ENCODE assay signal across 33 cellular contexts in genomic region chr2:48728827-48729226, GRCh38. TPM values are rescaled to one million over a fixed set of nuclear protein-coding genes. Genes with fewer than 3 reads are reported as not detected.
DNase-seq lines count a peak whose midpoint lies in the region; ATAC-seq and TF ChIP-seq lines count a peak whose summit lies in the region.
"Had no signal": no experiment of that assay in that cellular context is flagged by ENCODE, and none has a peak within 500 bp of the region (broad histone marks: within the 10 kb centered on the region; RNA-seq: fewer than 3 reads in every experiment).

No MANE protein-coding gene starts in this region.

- H3K4me1 ChIP-seq in HEK293 (ENCODE audit: control insufficient read depth, insufficient read depth, low read length): peaks cover 31% of the 10 kb centered on the region
- H3K4me1 ChIP-seq in stomach smooth muscle (ENCODE audit: control insufficient read depth, insufficient read depth, low read length): peaks cover 35% of the 10 kb centered on the region
- peaks cover 4% of the 10 kb centered on the region for H3K4me1 ChIP-seq in lower lobe of right lung
- no peaks in the 10 kb centered on the region for H3K4me1 ChIP-seq in SJCRH30
- H3K4me1 ChIP-seq: ascending aorta, esophagus squamous epithelium, foreskin keratinocyte, Peyer's patch had no signal

- no peak overlapping the region for H3K27ac ChIP-seq in HEK293 (ENCODE audit: extremely low read depth, low read depth, low read length)
- H3K27ac ChIP-seq in stomach smooth muscle (ENCODE audit: low read length): peak overlapping the region; percentile 73
- H3K27ac ChIP-seq in lower lobe of right lung: no peak overlapping the region
- no peak overlapping the region for H3K27ac ChIP-seq in SJCRH30
- H3K27ac ChIP-seq: ascending aorta; BLaER1 treated with 17β-estradiol and CSF1 and Interleukin-3, amounts not matched to agents 10 nM and 100 nM; foreskin keratinocyte; GM23248; neutrophil; Peyer's patch had no signal

- DNase-seq in NCI-H1417 treated with DMSO at 0.1 percent for 48 hours (lab: John Stamatoyannopoulos, UW): peak; percentile 51
- DNase-seq in cerebellar cortex (ENCODE audit: low spot score): peak; percentile 36
- DNase-seq in lower lobe of right lung: no peak
- no peak for DNase-seq in SJCRH30
- DNase-seq: activated CD4-positive, alpha-beta T cell treated with anti-CD3 and anti-CD28 coated beads, Interleukin-2, amount 50 U/mL, for 4 hours; activated gamma-delta T cell treated with Interleukin-2 at 50 U/mL for 16 hours; activated T-cell treated with anti-CD3 and anti-CD28 coated beads, Interleukin-2, amount 50 U/mL, for 48 hours; Caco-2; central memory CD4-positive, alpha-beta T cell; esophagus squamous epithelium; foreskin keratinocyte; GM23248; KG1; NCI-H526 treated with DMSO at 0.1 percent for 48 hours; Peyer's patch; SHP77; sigmoid colon; stimulated activated CD4-positive, alpha-beta T cell treated with anti-CD3 and anti-CD28 coated beads, Interleukin-12 subunit alpha, Interleukin-12 subunit beta, amount 100 ng/mL, for 4 hours; stimulated activated CD4-positive, alpha-beta T cell treated with anti-CD3 and anti-CD28 coated beads, Interleukin-4, amount 100 ng/mL, for 1 hour; stomach had no signal

- H3K27me3 ChIP-seq in stomach smooth muscle (ENCODE audit: control insufficient read depth in 1 of 2, insufficient read depth in 2 of 2, low read length in 2 of 2) (no peaks in the 10 kb centered on the region), lower lobe of right lung (ENCODE audit: low read depth) (no peaks in the 10 kb centered on the region), SJCRH30 (no peaks in the 10 kb centered on the region)
- H3K27me3 ChIP-seq: ascending aorta; BLaER1 treated with 17β-estradiol and CSF1 and Interleukin-3, amounts not matched to agents 10 nM and 100 nM; esophagus squamous epithelium; heart right ventricle; Peyer's patch; sigmoid colon; stomach; tibial nerve had no signal

- no peak overlapping the region for H3K4me3 ChIP-seq in HEK293 (ENCODE audit: low read depth, low read length)
- H3K4me3 ChIP-seq in stomach smooth muscle (ENCODE audit: low read length in 2 of 2): no peak overlapping the region
- no peak overlapping the region for H3K4me3 ChIP-seq in lower lobe of right lung
- no peak overlapping the region for H3K4me3 ChIP-seq in SJCRH30
- H3K4me3 ChIP-seq: ascending aorta; BLaER1 treated with 17β-estradiol and CSF1 and Interleukin-3, amounts not matched to agents 10 nM and 100 nM; esophagus squamous epithelium; GM23248; heart right ventricle; Peyer's patch; sigmoid colon; stomach; tibial nerve had no signal

- CTCF ChIA-PET in HEK293 (lab: Yijun Ruan, JAX): interaction anchor here (0.7 kb wide), 1 partner anchor 21 kb away, joined by 3 read pairs; no protein-coding TSS in a partner anchor

- TF ChIP-seq CTCF in HEK293 (tag by site-specific recombination; IDR thresholded peaks at IDR 0.05) (no peak), lower lobe of right lung (IDR thresholded peaks at IDR 0.05) (no peak)

- peak overlapping the region; percentile 0 to 24 for H3K9ac ChIP-seq in stomach smooth muscle (ENCODE audit: low read length in 2 of 2)
- H3K9ac ChIP-seq: BLaER1 treated with 17β-estradiol and CSF1 and Interleukin-3, amounts not matched to agents 10 nM and 100 nM; GM23248 had no signal

- ATAC-seq in HG02763 (IDR thresholded peaks at IDR 0.05; ENCODE audit: unreplicated experiment) (no peak), lower lobe of right lung (no peak)
- ATAC-seq: activated CD4-positive, CD25-positive, alpha-beta regulatory T cell treated with anti-CD3 and anti-CD28 coated beads, Interleukin-2, amount 50 U/mL, for 24 hours; foreskin keratinocyte had no signal

- H3K36me3 ChIP-seq in HEK293 (ENCODE audit: control insufficient read depth in 2 of 2, insufficient read depth in 1 of 2, low read length in 2 of 2) (no peaks in the 10 kb centered on the region), stomach smooth muscle (ENCODE audit: control insufficient read depth in 2 of 2, insufficient read depth in 2 of 2, low read length in 2 of 2) (no peaks in the 10 kb centered on the region), lower lobe of right lung (no peaks in the 10 kb centered on the region), SJCRH30 (no peaks in the 10 kb centered on the region)
- H3K36me3 ChIP-seq: ascending aorta; BLaER1 treated with 17β-estradiol and CSF1 and Interleukin-3, amounts not matched to agents 10 nM and 100 nM; esophagus squamous epithelium; heart right ventricle; neutrophil; Peyer's patch; sigmoid colon; stomach; tibial nerve had no signal

- intact Hi-C loops in lower lobe of right lung (cut with DNase I): no loop called here

- POLR2A ChIA-PET in HEK293 (lab: Yijun Ruan, JAX): no interaction called here

- H3K9me3 ChIP-seq in HEK293 (ENCODE audit: control insufficient read depth, insufficient read depth, low read depth, low read length) (no peaks in the 10 kb centered on the region), stomach smooth muscle (ENCODE audit: control insufficient read depth in 2 of 2, low read length in 2 of 2) (no peaks in the 10 kb centered on the region), lower lobe of right lung (no peaks in the 10 kb centered on the region), SJCRH30 (replicated peaks) (no peaks in the 10 kb centered on the region)
- H3K9me3 ChIP-seq: ascending aorta; BLaER1 treated with 17β-estradiol and CSF1 and Interleukin-3, amounts not matched to agents 10 nM and 100 nM; Caco-2; esophagus squamous epithelium; heart right ventricle; neutrophil; Peyer's patch; sigmoid colon; stomach; tibial nerve had no signal

TF ChIP-seq in HEK293, 187 proteins besides CTCF, POLR2A, EP300 and RAD21:
- TF ChIP-seq ZBTB20 (tag by site-specific recombination; IDR thresholded peaks at IDR 0.05) (peak; percentile 42; the same call in 1 of the 2 replicates), GLIS1 (tag by site-specific recombination; IDR thresholded peaks at IDR 0.05) (peak; percentile 56; the same call in 1 of the 2 replicates), ZSCAN30 (tag by site-specific recombination; IDR thresholded peaks at IDR 0.05) (no peak), ZNF660 (tag by site-specific recombination; IDR thresholded peaks at IDR 0.05) (no peak)

RNA-seq across cellular contexts. Expression of gene LHCGR, which starts 26.7 kb away (rescaled TPM):
- total RNA-seq in lower lobe of right lung: 0.30 TPM
- total RNA-seq in SJCRH30 (2014; rRNA removed; shearing (Covaris generic)): not detected in 2 replicates
- total RNA-seq: ascending aorta; Caco-2; foreskin keratinocyte; GM23248; HT1080; kidney epithelial cell; liver; Peyer's patch; sigmoid colon; T-helper 2 cell treated with Interferon-gamma antibody and Interleukin-4, amounts not matched to agents 100 ng/mL and 5 ng/mL, for 36 hours had no signal

Comparison
In these comparisons a context has a peak if more than half of its experiments do, and no peak if none do; other contexts are left out.
1. DNase-seq: peak in NCI-H1417 treated with DMSO at 0.1 percent for 48 hours (single experiment) and cerebellar cortex (single experiment); none in lower lobe of right lung (single experiment) and SJCRH30 (0 of 2).